8 cellular contexts compared by ENCODE assay signal in genomic region chr1:235093013-235093618, GRCh38. TPM values are rescaled to one million over a fixed set of nuclear protein-coding genes. Genes with fewer than 3 reads are reported as not detected.
DNase-seq lines count a peak whose midpoint lies in the region; ATAC-seq and TF ChIP-seq lines count a peak whose summit lies in the region.

No MANE protein-coding gene starts in this region.

- peak; percentile 23 for DNase-seq in activated naive CD4-positive, alpha-beta T cell treated with anti-CD3 and anti-CD28 coated beads, Interleukin-2, amount 10 ng/mL, durations not matched to agents 7 days and 5 days
- DNase-seq in activated naive CD4-positive, alpha-beta T cell treated with anti-CD3 and anti-CD28 coated beads for 36 hours, result no peak
- DNase-seq in RPMI7951 (ENCODE audit: low read depth) (peak; percentile 82), fibroblast of villous mesenchyme (ENCODE audit: low read depth) (peak; percentile 76), neural crest cell (ENCODE audit: low read depth, low spot score) (peak; percentile 30)
- DNase-seq in stimulated activated CD4-positive, alpha-beta T cell treated with anti-CD3 and anti-CD28 coated beads, Interleukin-1b, Interleukin-23, amount 100 ng/mL, for 48 hours, result no peak
- DNase-seq in NK-92 treated with Interleukin-12 subunit alpha and Interleukin-12 subunit beta, amount 100 ng/mL, for 24 hours (lab: John Stamatoyannopoulos, UW), result no peak

- H3K9me3 Mint-ChIP-seq in activated naive CD4-positive, alpha-beta T cell treated with anti-CD3 and anti-CD28 coated beads, Interleukin-2, amount 10 ng/mL, durations not matched to agents 7 days and 5 days, result no peaks in the 10 kb centered on the region
- H3K9me3 Mint-ChIP-seq in activated naive CD4-positive, alpha-beta T cell treated with anti-CD3 and anti-CD28 coated beads for 36 hours, result no peaks in the 10 kb centered on the region
- no peaks in the 10 kb centered on the region for H3K9me3 Mint-ChIP-seq in neural crest cell

- ATAC-seq in GM19463 (IDR thresholded peaks at IDR 0.05; ENCODE audit: unreplicated experiment), result no peak

- peaks cover 7% of the 10 kb centered on the region for H3K4me1 Mint-ChIP-seq in activated naive CD4-positive, alpha-beta T cell treated with anti-CD3 and anti-CD28 coated beads, Interleukin-2, amount 10 ng/mL, durations not matched to agents 7 days and 5 days
- peaks cover 7% of the 10 kb centered on the region for H3K4me1 Mint-ChIP-seq in activated naive CD4-positive, alpha-beta T cell treated with anti-CD3 and anti-CD28 coated beads for 36 hours (ENCODE audit: low read depth)
- peaks cover 21% of the 10 kb centered on the region for H3K4me1 Mint-ChIP-seq in neural crest cell

- no peaks in the 10 kb centered on the region for H3K36me3 Mint-ChIP-seq in activated naive CD4-positive, alpha-beta T cell treated with anti-CD3 and anti-CD28 coated beads, Interleukin-2, amount 10 ng/mL, durations not matched to agents 7 days and 5 days
- H3K36me3 Mint-ChIP-seq in activated naive CD4-positive, alpha-beta T cell treated with anti-CD3 and anti-CD28 coated beads for 36 hours (ENCODE audit: low read depth), result no peaks in the 10 kb centered on the region
- H3K36me3 Mint-ChIP-seq in neural crest cell (ENCODE audit: low read depth), result no peaks in the 10 kb centered on the region

- CTCF ChIA-PET in activated naive CD4-positive, alpha-beta T cell treated with anti-CD3 and anti-CD28 coated beads, Interleukin-2, amount 10 ng/mL, durations not matched to agents 7 days and 5 days (lab: Charles Lee), result interaction anchor here (0.7 to 2.5 kb wide), 18 partner anchors 10 to 608 kb away, joined by 3 to 28 read pairs (median 3); no protein-coding TSS in a partner anchor
- CTCF ChIA-PET in activated naive CD4-positive, alpha-beta T cell treated with anti-CD3 and anti-CD28 coated beads for 36 hours (lab: Charles Lee), result interaction anchor here (0.6 to 4.1 kb wide), 13 partner anchors 10 to 766 kb away, joined by 3 to 33 read pairs (median 4); partner anchors contain the start of gene B3GALNT2

- intact Hi-C loops in activated naive CD4-positive, alpha-beta T cell treated with anti-CD3 and anti-CD28 coated beads for 36 hours (cut with micrococcal nuclease), result loop anchor here (1.0 to 5.0 kb wide), 5 partner anchors 324 to 879 kb away; partner anchors contain the start of gene B3GALNT2

- TF ChIP-seq CTCF in fibroblast of villous mesenchyme (IDR thresholded peaks at IDR 0.05; ENCODE audit: insufficient read depth, low read depth, low read length), result peak; percentile 33
- no peak for TF ChIP-seq CTCF in neural crest cell (conservative IDR thresholded peaks at IDR 0.05)

- H3K4me3 ChIP-seq in fibroblast of villous mesenchyme (ENCODE audit: low read depth, low read length), result peak overlapping the region; percentile 12

- H3K27me3 Mint-ChIP-seq in activated naive CD4-positive, alpha-beta T cell treated with anti-CD3 and anti-CD28 coated beads, Interleukin-2, amount 10 ng/mL, durations not matched to agents 7 days and 5 days, result peaks cover 30% of the 10 kb centered on the region
- H3K27me3 Mint-ChIP-seq in activated naive CD4-positive, alpha-beta T cell treated with anti-CD3 and anti-CD28 coated beads for 36 hours (ENCODE audit: low read depth), result peaks cover 2% of the 10 kb centered on the region
- no peaks in the 10 kb centered on the region for H3K27me3 Mint-ChIP-seq in neural crest cell (ENCODE audit: low read depth)

- H3K27ac Mint-ChIP-seq in activated naive CD4-positive, alpha-beta T cell treated with anti-CD3 and anti-CD28 coated beads, Interleukin-2, amount 10 ng/mL, durations not matched to agents 7 days and 5 days, result no peak overlapping the region
- no peak overlapping the region for H3K27ac Mint-ChIP-seq in activated naive CD4-positive, alpha-beta T cell treated with anti-CD3 and anti-CD28 coated beads for 36 hours
- H3K27ac Mint-ChIP-seq in neural crest cell (ENCODE audit: unreplicated experiment), result no peak overlapping the region

- H3K4me3 Mint-ChIP-seq in activated naive CD4-positive, alpha-beta T cell treated with anti-CD3 and anti-CD28 coated beads, Interleukin-2, amount 10 ng/mL, durations not matched to agents 7 days and 5 days, result no peak overlapping the region
- no peak overlapping the region for H3K4me3 Mint-ChIP-seq in activated naive CD4-positive, alpha-beta T cell treated with anti-CD3 and anti-CD28 coated beads for 36 hours
- no peak overlapping the region for H3K4me3 Mint-ChIP-seq in neural crest cell

RNA-seq across cellular contexts. Expression of gene TOMM20, which starts 35.5 kb away (rescaled TPM):
- 100 to 1,000 TPM; 155 to 192 TPM for total RNA-seq in activated naive CD4-positive, alpha-beta T cell treated with anti-CD3 and anti-CD28 coated beads for 36 hours
- total RNA-seq in RPMI7951 (2014; rRNA removed; shearing (Covaris generic)), result 68.8 and 74.9 TPM in 2 replicates
- 74.4 and 81.6 TPM in 2 replicates for total RNA-seq in fibroblast of villous mesenchyme
- total RNA-seq in neural crest cell, result 150 and 154 TPM in 2 replicates

Comparison
In these comparisons a context has a peak if more than half of its experiments do, and no peak if none do; other contexts are left out.
1. DNase-seq: peak in activated naive CD4-positive, alpha-beta T cell treated with anti-CD3 and anti-CD28 coated beads, Interleukin-2, amount 10 ng/mL, durations not matched to agents 7 days and 5 days (single experiment), RPMI7951 (single experiment), fibroblast of villous mesenchyme (single experiment) and neural crest cell (single experiment); none in activated naive CD4-positive, alpha-beta T cell treated with anti-CD3 and anti-CD28 coated beads for 36 hours (single experiment), stimulated activated CD4-positive, alpha-beta T cell treated with anti-CD3 and anti-CD28 coated beads, Interleukin-1b, Interleukin-23, amount 100 ng/mL, for 48 hours (single experiment) and NK-92 treated with Interleukin-12 subunit alpha and Interleukin-12 subunit beta, amount 100 ng/mL, for 24 hours (single experiment).